Comparison of ENCODE assay signal across 8 cellular contexts in genomic region chr20:32204485-32205115, GRCh38. TPM values are rescaled to one million over a fixed set of nuclear protein-coding genes. Genes with fewer than 3 reads are reported as not detected.
DNase-seq lines count a peak whose midpoint lies in the region; ATAC-seq, FAIRE-seq and TF ChIP-seq lines count a peak whose summit lies in the region.

No MANE protein-coding gene starts in this region.

- DNase-seq in LNCaP clone FGC (ENCODE audit: low read depth) (peak; percentile 82), dorsolateral prefrontal cortex (no peak), H54 (ENCODE audit: insufficient read length, low spot score) (no peak)
- DNase-seq in effector CD4-positive, alpha-beta T cell: no peak

- no peak for TF ChIP-seq POLR2A in H54 (IDR thresholded peaks at IDR 0.05; ENCODE audit: low read depth, low read length)

- ATAC-seq in HG03460 (IDR thresholded peaks at IDR 0.05; ENCODE audit: unreplicated experiment): no peak
- ATAC-seq in HG03378 (IDR thresholded peaks at IDR 0.05; ENCODE audit: unreplicated experiment): no peak

- TF ChIP-seq CTCF in C4-2B (conservative IDR thresholded peaks at IDR 0.05) (no peak), LNCaP clone FGC (IDR thresholded peaks at IDR 0.05; ENCODE audit: control insufficient read depth, extremely low read depth, insufficient read depth) (no peak), dorsolateral prefrontal cortex (IDR thresholded peaks at IDR 0.05 in 54 of 56, conservative IDR thresholded peaks at IDR 0.05 in 2 of 56; ENCODE audit: low read depth in 1 of 56, partially characterized antibody in 56 of 56) (no peak), neutrophil (IDR thresholded peaks at IDR 0.05) (no peak)

- peaks cover 79 to 85% of the 10 kb centered on the region in 2 experiments for H3K4me1 ChIP-seq in neutrophil (ENCODE audit: control insufficient read depth in 1 of 2, insufficient read depth in 1 of 2, low read depth in 1 of 2, low read length in 1 of 2)

- H3K27ac ChIP-seq in C4-2B: peak overlapping the region; percentile 97; the same call in 1 of the 2 replicates
- H3K27ac ChIP-seq in dorsolateral prefrontal cortex: peak overlapping the region in 58 of 59 donors; percentile 7 to 97 (median 89)
- H3K27ac ChIP-seq in neutrophil: peak overlapping the region; percentile 87

- peaks cover 20% of the 10 kb centered on the region for H3K36me3 ChIP-seq in neutrophil

- no peaks in the 10 kb centered on the region for H3K9me3 ChIP-seq in neutrophil

- FAIRE-seq in H54 (lab: Jason Lieb, UNC): no peak

- H3K27me3 ChIP-seq in dorsolateral prefrontal cortex (no peaks in the 10 kb centered on the region), neutrophil (no peaks in the 10 kb centered on the region)

- H3K4me3 ChIP-seq in LNCaP clone FGC (ENCODE audit: low read depth, low read length) (peak overlapping the region; percentile 80), dorsolateral prefrontal cortex (peak overlapping the region in 32 of 59 donors; percentile 5 to 100 (median 90)), neutrophil (ENCODE audit: low read depth in 1 of 2, low read length in 1 of 2) (peak overlapping the region; percentile 14 to 15)

- intact Hi-C loops in dorsolateral prefrontal cortex (cut with DNase I): loop anchor here (5.0 to 10.0 kb wide), 5 partner anchors 73 to 380 kb away; partner anchors contain the start of gene KIF3B (in 2 of the 2)

RNA-seq across cellular contexts. Expression of gene PLAGL2, which starts 2.9 kb away (rescaled TPM):
- total RNA-seq in dorsolateral prefrontal cortex: 10 to 100 TPM in 59 of 120 experiments, 1 to 10 TPM in 61; 6.0 to 16.0 (median 10.0) TPM

RNA-seq across cellular contexts. Expression of gene POFUT1, which starts 3.1 kb away (rescaled TPM):
- 10 to 100 TPM; 10.1 to 21.0 (median 14.4) TPM for total RNA-seq in dorsolateral prefrontal cortex

Comparison
In these comparisons a context has a peak if more than half of its experiments do, and no peak if none do; other contexts are left out.
1. H3K4me3 ChIP-seq: peak in every context shown above with its lines; median percentile 90 in dorsolateral prefrontal cortex; 80 in LNCaP clone FGC; 14 in neutrophil.